ENCODE assay signal across 1 cellular context in the genomic region with DNA sequence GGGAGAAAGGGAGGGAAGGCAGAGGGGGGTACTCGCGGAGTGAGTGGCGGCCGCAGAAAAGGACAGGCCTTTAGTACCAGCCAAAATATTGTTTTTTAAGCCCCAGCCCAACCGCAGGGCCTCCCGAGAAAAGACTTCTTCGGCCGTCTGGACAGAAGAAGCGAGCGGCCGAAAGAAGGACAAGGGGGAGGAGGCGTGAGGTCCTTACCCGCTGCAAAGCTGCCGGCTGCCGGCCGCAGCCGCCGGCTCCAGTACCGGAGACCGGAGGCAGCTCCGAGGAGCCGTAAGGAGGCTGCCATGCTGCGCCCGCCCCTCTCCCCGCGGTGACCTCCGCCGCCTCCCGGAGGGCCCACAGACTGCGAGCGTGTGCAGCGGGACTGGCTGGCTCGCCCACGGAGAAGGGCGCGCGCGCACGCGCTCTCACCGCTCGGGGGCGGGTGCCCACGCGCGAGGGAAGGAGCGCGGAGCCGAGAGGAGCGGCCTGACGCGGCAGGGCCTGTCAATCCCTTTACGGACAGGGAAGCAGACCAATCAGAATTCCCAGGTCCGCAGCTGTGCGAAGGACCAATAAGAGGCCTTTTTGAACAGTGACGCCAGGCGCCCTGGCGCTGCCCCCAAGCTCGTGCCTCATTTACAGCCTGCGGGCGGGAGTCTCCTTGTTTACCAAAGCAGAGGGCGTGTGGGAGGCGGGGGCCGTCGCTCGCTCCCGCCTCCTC.
TF ChIP-seq lines count a peak whose summit lies in the region.

Gene HIBADH (minus strand): TSS at position 394 of the 716 bp plus-strand sequence. CDS start 95 bp downstream, at position 299.

TF ChIP-seq in HepG2, 621 proteins besides CTCF, POLR2A, EP300 and RAD21 (continued from another document and continues in another):
- TF ChIP-seq, protein P1, sequence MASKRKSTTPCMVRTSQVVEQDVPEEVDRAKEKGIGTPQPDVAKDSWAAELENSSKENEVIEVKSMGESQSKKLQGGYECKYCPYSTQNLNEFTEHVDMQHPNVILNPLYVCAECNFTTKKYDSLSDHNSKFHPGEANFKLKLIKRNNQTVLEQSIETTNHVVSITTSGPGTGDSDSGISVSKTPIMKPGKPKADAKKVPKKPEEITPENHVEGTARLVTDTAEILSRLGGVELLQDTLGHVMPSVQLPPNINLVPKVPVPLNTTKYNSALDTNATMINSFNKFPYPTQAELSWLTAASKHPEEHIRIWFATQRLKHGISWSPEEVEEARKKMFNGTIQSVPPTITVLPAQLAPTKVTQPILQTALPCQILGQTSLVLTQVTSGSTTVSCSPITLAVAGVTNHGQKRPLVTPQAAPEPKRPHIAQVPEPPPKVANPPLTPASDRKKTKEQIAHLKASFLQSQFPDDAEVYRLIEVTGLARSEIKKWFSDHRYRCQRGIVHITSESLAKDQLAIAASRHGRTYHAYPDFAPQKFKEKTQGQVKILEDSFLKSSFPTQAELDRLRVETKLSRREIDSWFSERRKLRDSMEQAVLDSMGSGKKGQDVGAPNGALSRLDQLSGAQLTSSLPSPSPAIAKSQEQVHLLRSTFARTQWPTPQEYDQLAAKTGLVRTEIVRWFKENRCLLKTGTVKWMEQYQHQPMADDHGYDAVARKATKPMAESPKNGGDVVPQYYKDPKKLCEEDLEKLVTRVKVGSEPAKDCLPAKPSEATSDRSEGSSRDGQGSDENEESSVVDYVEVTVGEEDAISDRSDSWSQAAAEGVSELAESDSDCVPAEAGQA (IDR thresholded peaks at IDR 0.05; ENCODE audit: low read depth) = 0 out of 2 replicates have a peak, but pooled peaks have one; percentile 24
- TF ChIP-seq, protein P1 (CRISPR knock-in tag; IDR thresholded peaks at IDR 0.05; ENCODE audit: borderline replicate concordance) = no peak
- no peak for TF ChIP-seq ZNF3 (CRISPR knock-in tag; IDR thresholded peaks at IDR 0.05)
- TF ChIP-seq ZNF670 (CRISPR knock-in tag; IDR thresholded peaks at IDR 0.05; ENCODE audit: borderline replicate concordance) = no peak
- no peak for TF ChIP-seq NCOA5 (CRISPR knock-in tag; IDR thresholded peaks at IDR 0.05)
- no peak for TF ChIP-seq ZBTB1 (CRISPR knock-in tag; IDR thresholded peaks at IDR 0.05; ENCODE audit: borderline replicate concordance)
- no peak for TF ChIP-seq ZBTB33 (CRISPR knock-in tag; IDR thresholded peaks at IDR 0.05)
- peak; percentile 93 for TF ChIP-seq DRAP1 (CRISPR knock-in tag; IDR thresholded peaks at IDR 0.05)
- peak; percentile 39; the same call in 1 of the 2 replicates for TF ChIP-seq ZNF790 (CRISPR knock-in tag; IDR thresholded peaks at IDR 0.05; ENCODE audit: borderline replicate concordance)
- TF ChIP-seq FOXO1 (CRISPR knock-in tag; IDR thresholded peaks at IDR 0.05) = peak; percentile 93
- peak; percentile 34; the same call in 1 of the 2 replicates for TF ChIP-seq ZNF558 (CRISPR knock-in tag; IDR thresholded peaks at IDR 0.05; ENCODE audit: borderline replicate concordance)
- TF ChIP-seq ZNF142 (CRISPR knock-in tag; IDR thresholded peaks at IDR 0.05) = no peak
- no peak for TF ChIP-seq TAF15 (IDR thresholded peaks at IDR 0.05; ENCODE audit: low read depth, low read length, poor library complexity, severe bottlenecking)
- TF ChIP-seq ZSCAN12 (CRISPR knock-in tag; IDR thresholded peaks at IDR 0.05) = no peak
- no peak; the same call in 1 of the 2 replicates for TF ChIP-seq ZNF83 (CRISPR knock-in tag; IDR thresholded peaks at IDR 0.05; ENCODE audit: borderline replicate concordance)
- no peak for TF ChIP-seq ZNF34 (CRISPR knock-in tag; IDR thresholded peaks at IDR 0.05; ENCODE audit: borderline replicate concordance)
- TF ChIP-seq NFATC3 (CRISPR knock-in tag; IDR thresholded peaks at IDR 0.05) = no peak; the same call in 1 of the 2 replicates
- TF ChIP-seq ZFP37 (CRISPR knock-in tag; IDR thresholded peaks at IDR 0.05; ENCODE audit: borderline replicate concordance) = no peak
- 0 out of 2 replicates have a peak, but pooled peaks have one; percentile 23 for TF ChIP-seq CEBPZ (IDR thresholded peaks at IDR 0.05; ENCODE audit: low read length)
- peak; percentile 43; the same call in 1 of the 2 replicates for TF ChIP-seq ELF4 (CRISPR knock-in tag; IDR thresholded peaks at IDR 0.05; ENCODE audit: borderline replicate concordance)
- TF ChIP-seq ATAD3A (CRISPR knock-in tag; IDR thresholded peaks at IDR 0.05) = no peak
- TF ChIP-seq HNRNPLL (IDR thresholded peaks at IDR 0.05; ENCODE audit: low read depth, low read length, poor library complexity, severe bottlenecking) = peak; percentile 72
- no peak for TF ChIP-seq HMGA1 (CRISPR knock-in tag; conservative IDR thresholded peaks at IDR 0.05)
- peak; percentile 72 for TF ChIP-seq SP5 (CRISPR knock-in tag; IDR thresholded peaks at IDR 0.05; ENCODE audit: borderline replicate concordance, low read depth)
- TF ChIP-seq, protein P2, sequence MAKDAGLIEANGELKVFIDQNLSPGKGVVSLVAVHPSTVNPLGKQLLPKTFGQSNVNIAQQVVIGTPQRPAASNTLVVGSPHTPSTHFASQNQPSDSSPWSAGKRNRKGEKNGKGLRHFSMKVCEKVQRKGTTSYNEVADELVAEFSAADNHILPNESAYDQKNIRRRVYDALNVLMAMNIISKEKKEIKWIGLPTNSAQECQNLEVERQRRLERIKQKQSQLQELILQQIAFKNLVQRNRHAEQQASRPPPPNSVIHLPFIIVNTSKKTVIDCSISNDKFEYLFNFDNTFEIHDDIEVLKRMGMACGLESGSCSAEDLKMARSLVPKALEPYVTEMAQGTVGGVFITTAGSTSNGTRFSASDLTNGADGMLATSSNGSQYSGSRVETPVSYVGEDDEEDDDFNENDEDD (CRISPR knock-in tag; IDR thresholded peaks at IDR 0.05; ENCODE audit: borderline replicate concordance) = peak; percentile 84
- TF ChIP-seq ZNF281 (CRISPR knock-in tag; IDR thresholded peaks at IDR 0.05; ENCODE audit: borderline replicate concordance) = no peak
- TF ChIP-seq HMG20B (CRISPR knock-in tag; conservative IDR thresholded peaks at IDR 0.05) = no peak
- no peak for TF ChIP-seq ZNF121 (CRISPR knock-in tag; IDR thresholded peaks at IDR 0.05)
- no peak for TF ChIP-seq ZNF282 (IDR thresholded peaks at IDR 0.05; ENCODE audit: partially characterized antibody)
- TF ChIP-seq RCOR2 (CRISPR knock-in tag; IDR thresholded peaks at IDR 0.05) = no peak; the same call in 1 of the 2 replicates
- peak; percentile 69; the same call in 1 of the 2 replicates for TF ChIP-seq FOXP1 (IDR thresholded peaks at IDR 0.05)
- TF ChIP-seq FOXP1 (CRISPR knock-in tag; IDR thresholded peaks at IDR 0.05) = peak; percentile 85
